16 cellular contexts compared by ENCODE assay signal in genomic region chr12:93915411-93915810, GRCh38.
DNase-seq lines count a peak whose midpoint lies in the region; ATAC-seq and TF ChIP-seq lines count a peak whose summit lies in the region.
"Had no signal": no experiment of that assay in that cellular context is flagged by ENCODE, and none has a peak within 500 bp of the region (broad histone marks: within the 10 kb centered on the region; RNA-seq: fewer than 3 reads in every experiment).

No MANE protein-coding gene starts in this region.

- no peak overlapping the region for H2AFZ ChIP-seq in GM23338

- H3K27me3 Mint-ChIP-seq in GM23338 (ENCODE audit: insufficient read depth, low read depth, poor library complexity) (peaks cover 5% of the 10 kb centered on the region), nephron progenitor cell (ENCODE audit: low read depth, poor library complexity) (peaks cover 2% of the 10 kb centered on the region)
- H3K27me3 Mint-ChIP-seq: CD4-positive, alpha-beta T cell had no signal

- H3K4me2 ChIP-seq in GM23338, result no peak overlapping the region

- peaks cover 3% of the 10 kb centered on the region; the same call in 1 of the 2 replicates for H3K4me1 ChIP-seq in GM23338 (ENCODE audit: insufficient read depth)
- peaks cover 4 to 28% of the 10 kb centered on the region in 2 donors for H3K4me1 ChIP-seq in ascending aorta
- H3K4me1 ChIP-seq: Caco-2, HAP-1 had no signal

- no peak for TF ChIP-seq CTCF in GM23338 (conservative IDR thresholded peaks at IDR 0.05; ENCODE audit: low read depth in 2 of 2)
- no peak for TF ChIP-seq CTCF in ascending aorta (IDR thresholded peaks at IDR 0.05)
- TF ChIP-seq CTCF in nephron progenitor cell (IDR thresholded peaks at IDR 0.05), result no peak

- no peaks in the 10 kb centered on the region for H4K20me1 ChIP-seq in GM23338 (replicated peaks; ENCODE audit: insufficient read depth)

- no peaks in the 10 kb centered on the region for H3F3A ChIP-seq in GM23338 (replicated peaks; ENCODE audit: low read depth)

- H3K4me1 Mint-ChIP-seq in GM23338, result no peaks in the 10 kb centered on the region; the same call in 2 of the 3 replicates
- peaks cover 14% of the 10 kb centered on the region for H3K4me1 Mint-ChIP-seq in nephron progenitor cell
- H3K4me1 Mint-ChIP-seq: B cell, IgD-negative memory B cell had no signal

- intact Hi-C loops in ascending aorta (cut with DNase I), result loop anchor here (5.0 to 10.0 kb wide), 4 partner anchors 59 to 343 kb away; partner anchors contain the start of gene SOCS2

- ATAC-seq in GM23338, result no peak
- no peak for ATAC-seq in HG02840 (IDR thresholded peaks at IDR 0.05; ENCODE audit: low FRiP score, unreplicated experiment)
- ATAC-seq in GM21390 (IDR thresholded peaks at IDR 0.05; ENCODE audit: unreplicated experiment), result no peak

- no peak overlapping the region for H3K27ac ChIP-seq in GM23338 (ENCODE audit: low read depth)
- peak overlapping the region; percentile 63 for H3K27ac ChIP-seq in ascending aorta
- H3K27ac ChIP-seq: C4-2B, HL-60 had no signal

- 0 out of 2 replicates have a peak overlapping the region, but pooled peaks have one; percentile 63 for H3K27ac Mint-ChIP-seq in GM23338
- peak overlapping the region; percentile 66 for H3K27ac Mint-ChIP-seq in nephron progenitor cell
- H3K27ac Mint-ChIP-seq: B cell; CD4-positive, alpha-beta T cell; IgD-negative memory B cell had no signal

- no peaks in the 10 kb centered on the region for H3K9me3 ChIP-seq in ascending aorta
- H3K9me3 ChIP-seq: Caco-2 had no signal

- H3K9me2 ChIP-seq in GM23338 (ENCODE audit: insufficient read depth), result 0 out of 2 replicates have a peak, but pooled peaks cover 8% of the 10 kb centered on the region

- H3K36me3 Mint-ChIP-seq in GM23338 (ENCODE audit: low read depth) (no peaks in the 10 kb centered on the region), nephron progenitor cell (ENCODE audit: low read depth) (no peaks in the 10 kb centered on the region)

- H3K36me3 ChIP-seq in GM23338 (ENCODE audit: insufficient read depth), result no peaks in the 10 kb centered on the region
- H3K36me3 ChIP-seq in ascending aorta, result no peaks in the 10 kb centered on the region
- H3K36me3 ChIP-seq in H7 (replicated peaks; ENCODE audit: control insufficient read depth, insufficient read depth, low read length), result no peaks in the 10 kb centered on the region
- H3K36me3 ChIP-seq: HAP-1 had no signal

- H3K27me3 ChIP-seq in GM23338 (ENCODE audit: insufficient read depth) (no peaks in the 10 kb centered on the region), ascending aorta (no peaks in the 10 kb centered on the region), H7 (ENCODE audit: control insufficient read depth, insufficient read depth, low read length) (no peaks in the 10 kb centered on the region)

- H3K9me3 Mint-ChIP-seq in GM23338 (no peaks in the 10 kb centered on the region), nephron progenitor cell (peaks cover 11% of the 10 kb centered on the region)
- H3K9me3 Mint-ChIP-seq: CD4-positive, alpha-beta T cell had no signal

- H3K4me3 Mint-ChIP-seq in GM23338 (no peak overlapping the region), nephron progenitor cell (no peak overlapping the region)
- H3K4me3 Mint-ChIP-seq: B cell; CD4-positive, alpha-beta T cell; IgD-negative memory B cell had no signal

- H3K4me3 ChIP-seq in GM23338 (no peak overlapping the region), ascending aorta (no peak overlapping the region), H7 (ENCODE audit: insufficient read depth, low read depth, low read length) (no peak overlapping the region)
- H3K4me3 ChIP-seq: HAP-1 had no signal

- DNase-seq in GM23338 (ENCODE audit: low spot score) (no peak), ascending aorta (ENCODE audit: low spot score in 2 of 2) (no peak), nephron progenitor cell (no peak), NCI-H774 (lab: John Stamatoyannopoulos, UW) (no peak), H7 (no peak)
- DNase-seq: Caco-2; CD4-positive, alpha-beta T cell; GOT3; KG1 had no signal

- H3K79me2 ChIP-seq in GM23338 (replicated peaks; ENCODE audit: insufficient read depth), result no peaks in the 10 kb centered on the region

TF ChIP-seq in GM23338, 12 proteins besides CTCF, POLR2A, EP300 and RAD21 (continues in another document):
- TF ChIP-seq ZNF331 (CRISPR knock-in tag; IDR thresholded peaks at IDR 0.05; ENCODE audit: low read depth) (no peak), ETS1 (IDR thresholded peaks at IDR 0.05) (no peak), EZH2 (IDR thresholded peaks at IDR 0.05; ENCODE audit: low read depth, unreplicated experiment) (no peak), EZH2phosphoT487 (IDR thresholded peaks at IDR 0.05; ENCODE audit: unreplicated experiment) (no peak), REST (IDR thresholded peaks at IDR 0.05; ENCODE audit: unreplicated experiment) (no peak), STAT1 (IDR thresholded peaks at IDR 0.05; ENCODE audit: unreplicated experiment) (no peak), CREB1 (CRISPR knock-in tag; IDR thresholded peaks at IDR 0.05; ENCODE audit: low read depth) (no peak)
